ENCODE assay signal across 16 cellular contexts in the genomic region with DNA sequence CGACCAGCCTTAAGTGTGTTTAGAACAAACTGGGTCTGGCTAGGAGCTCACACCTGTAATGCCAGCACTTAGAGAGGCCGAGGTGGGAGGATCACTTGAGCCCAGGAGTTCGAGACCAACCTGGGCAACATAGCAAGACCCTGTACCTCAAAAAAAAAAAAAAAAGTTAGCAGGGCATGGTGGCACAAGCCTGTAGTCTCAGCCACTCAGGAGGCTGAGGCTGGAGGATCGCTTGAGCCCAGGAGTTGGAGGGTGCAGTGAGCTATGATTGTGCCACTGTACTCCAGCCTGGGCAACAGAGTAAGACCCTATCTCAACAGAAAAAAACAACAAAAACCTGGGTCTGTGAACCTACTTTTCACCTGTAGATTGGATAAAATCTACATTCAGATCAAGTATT.
"Had no signal": no experiment of that assay in that cellular context is flagged by ENCODE, and none has a peak within 500 bp of the region (broad histone marks: within the 10 kb centered on the region; RNA-seq: fewer than 3 reads in every experiment).

No MANE protein-coding gene starts in this region.

- H3K27me3 Mint-ChIP-seq: activated T-helper 17 cell treated with anti-CD3 and anti-CD28 coated beads, Interleukin-2, amount 50 U/mL, for 72 hours; dendritic cell treated with granulocyte-macrophage colony-stimulating factor and Interleukin-4, amounts not matched to agents 40 ng/mL and 50 ng/mL, for 4 days had no signal

- H3K27me3 ChIP-seq: foreskin keratinocyte, neural progenitor cell, spleen, stomach, testis, upper lobe of left lung had no signal

- H3K4me2 ChIP-seq: neural progenitor cell had no signal

- H3K9me3 ChIP-seq: spleen, stomach, testis, upper lobe of left lung had no signal

- H3K4me3 ChIP-seq: neural progenitor cell, spleen, stomach, testis, upper lobe of left lung had no signal

- DNase-seq: activated CD8-positive, alpha-beta memory T cell treated with anti-CD3 and anti-CD28 coated beads, Interleukin-2, amount 50 U/mL, for 48 hours; aorta; cerebellar nuclear complex; effector memory CD4-positive, alpha-beta T cell; foreskin keratinocyte; SIG-M5; spleen; stimulated activated CD4-positive, alpha-beta T cell treated with anti-CD3 and anti-CD28 coated beads, Interleukin-1b, Interleukin-23, amount 100 ng/mL, for 48 hours; stomach; testis; upper lobe of left lung had no signal

- H3K4me3 Mint-ChIP-seq: dendritic cell treated with granulocyte-macrophage colony-stimulating factor and Interleukin-4, amounts not matched to agents 40 ng/mL and 50 ng/mL, for 4 days; neural progenitor cell had no signal

- H3K36me3 ChIP-seq: neural progenitor cell had no signal

- H3K27ac Mint-ChIP-seq: neural progenitor cell had no signal

- H3K9me3 Mint-ChIP-seq: activated T-helper 17 cell treated with anti-CD3 and anti-CD28 coated beads, Interleukin-2, amount 50 U/mL, for 72 hours; dendritic cell treated with granulocyte-macrophage colony-stimulating factor and Interleukin-4, amounts not matched to agents 40 ng/mL and 50 ng/mL, for 4 days had no signal

- H3K9ac ChIP-seq: neural progenitor cell had no signal

- H3K27ac ChIP-seq: foreskin keratinocyte, neural progenitor cell, stomach, testis, upper lobe of left lung had no signal

- ATAC-seq: activated naive CD4-positive, alpha-beta T cell treated with anti-CD3 and anti-CD28 coated beads, Interleukin-2, amount 50 U/mL, for 72 hours; foreskin keratinocyte; sciatic nerve had no signal

- H2AFZ ChIP-seq: neural progenitor cell had no signal

- H3K4me1 ChIP-seq: neural progenitor cell, testis had no signal

- H3K36me3 Mint-ChIP-seq: neural progenitor cell had no signal
